In the genomic region with DNA sequence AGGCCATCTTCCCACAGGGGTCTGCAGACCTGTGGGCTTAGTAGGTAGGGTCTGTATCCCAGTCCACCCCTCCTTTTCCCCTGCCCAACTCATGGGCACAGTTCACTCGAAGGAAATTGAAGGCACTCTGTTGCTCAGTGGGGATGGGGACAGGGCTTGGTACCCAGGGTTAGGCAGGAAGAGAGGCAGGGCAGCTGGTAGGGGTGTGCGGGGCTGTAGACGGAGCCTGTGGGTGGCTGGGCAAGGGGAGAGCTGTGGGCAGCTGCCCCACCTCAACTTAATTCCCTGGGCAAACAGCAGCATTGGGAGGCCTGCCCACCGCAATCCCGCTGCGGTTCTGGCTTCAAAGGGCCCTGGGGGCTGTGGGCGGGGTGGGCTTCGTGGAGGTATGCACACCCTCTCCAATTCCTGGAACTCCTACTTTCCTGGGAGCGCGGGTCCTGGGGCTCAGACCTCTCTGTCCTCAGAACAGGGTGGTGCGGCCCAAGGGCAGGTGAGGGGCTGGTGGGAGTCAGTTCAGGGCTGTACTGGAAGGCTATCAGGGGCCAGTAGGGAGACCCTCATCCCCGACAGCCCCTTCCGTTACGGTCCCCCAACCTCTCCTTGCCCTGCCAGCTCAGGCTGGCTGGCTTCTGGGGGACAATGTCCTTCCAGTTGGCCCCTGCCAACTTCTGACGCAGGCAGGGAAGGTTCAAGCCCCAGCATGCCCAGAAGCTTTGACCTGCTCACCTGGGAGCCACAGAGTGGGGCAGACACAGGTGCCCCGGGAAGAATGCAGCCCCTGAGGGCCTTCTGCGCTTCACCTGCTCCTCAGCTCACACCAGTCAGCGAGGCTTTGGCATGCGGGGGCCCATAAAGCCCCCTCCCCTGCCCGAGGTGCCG, we compare ENCODE assay signal across 17 cellular contexts. TPM values are rescaled to one million over a fixed set of nuclear protein-coding genes. Genes with fewer than 3 reads are reported as not detected.
DNase-seq lines count a peak whose midpoint lies in the region; ATAC-seq, FAIRE-seq and TF ChIP-seq lines count a peak whose summit lies in the region.
"Had no signal": no experiment of that assay in that cellular context is flagged by ENCODE, and none has a peak within 500 bp of the region (broad histone marks: within the 10 kb centered on the region; RNA-seq: fewer than 3 reads in every experiment).

No MANE protein-coding gene starts in this region.

- H3K4me2 ChIP-seq in keratinocyte (ENCODE audit: control insufficient read depth, extremely low read depth, insufficient read depth, low read depth, low read length), result peak overlapping the region; percentile 48

- TF ChIP-seq CTCF in HEK293 (tag by site-specific recombination; IDR thresholded peaks at IDR 0.05) (no peak), WTC11 (IDR thresholded peaks at IDR 0.05) (no peak), keratinocyte (optimal IDR thresholded peaks at IDR 0.05 in 1 of 3, IDR thresholded peaks at IDR 0.05 in 1 of 3, conservative IDR thresholded peaks at IDR 0.05 in 1 of 3; ENCODE audit: extremely low read depth in 1 of 3, insufficient read depth in 2 of 3, low read length in 3 of 3) (no peak)

- no peaks in the 10 kb centered on the region for H3K9me3 Mint-ChIP-seq in WTC11
- no peaks in the 10 kb centered on the region for H3K9me3 Mint-ChIP-seq in activated naive CD8-positive, alpha-beta T cell treated with anti-CD3 and anti-CD28 coated beads for 36 hours
- no peaks in the 10 kb centered on the region for H3K9me3 Mint-ChIP-seq in activated T-cell treated with anti-CD3 and anti-CD28 coated beads, Interleukin-2, amount 50 U/mL, for 72 hours
- H3K9me3 Mint-ChIP-seq: dendritic cell treated with granulocyte-macrophage colony-stimulating factor and Interleukin-4, amounts not matched to agents 40 ng/mL and 50 ng/mL, for 4 days had no signal

- H2AFZ ChIP-seq in keratinocyte (ENCODE audit: control insufficient read depth, low read length), result no peak overlapping the region

- peak overlapping the region; percentile 46 for H3K4me3 Mint-ChIP-seq in WTC11
- no peak overlapping the region for H3K4me3 Mint-ChIP-seq in activated naive CD8-positive, alpha-beta T cell treated with anti-CD3 and anti-CD28 coated beads for 36 hours
- H3K4me3 Mint-ChIP-seq in activated T-cell treated with anti-CD3 and anti-CD28 coated beads, Interleukin-2, amount 50 U/mL, for 72 hours, result no peak overlapping the region
- H3K4me3 Mint-ChIP-seq: dendritic cell treated with granulocyte-macrophage colony-stimulating factor and Interleukin-4, amounts not matched to agents 40 ng/mL and 50 ng/mL, for 4 days had no signal

- DNase-seq in COLO668 (lab: John Stamatoyannopoulos, UW; ENCODE audit: unreplicated experiment) (peak; percentile 90), WTC11 (ENCODE audit: low spot score) (no peak), keratinocyte (ENCODE audit: low read depth, low spot score) (peak; percentile 57), dedifferentiated amniotic fluid mesenchymal stem cell (ENCODE audit: extremely low spot score) (no peak)
- no peak for DNase-seq in activated naive CD8-positive, alpha-beta T cell treated with anti-CD3 and anti-CD28 coated beads for 36 hours
- no peak for DNase-seq in activated T-cell treated with anti-CD3 and anti-CD28 coated beads, Interleukin-2, amount 50 U/mL, for 72 hours
- no peak for DNase-seq in activated CD4-positive, alpha-beta T cell treated with anti-CD3 and anti-CD28 coated beads, Interleukin-2, amount 50 U/mL, for 48 hours
- DNase-seq: NCI-H446 treated with DMSO at 0.1 percent for 48 hours; retina; SHP77; stimulated activated CD4-positive, alpha-beta T cell treated with anti-CD3 and anti-CD28 coated beads, Interleukin-4, amount 100 ng/mL, for 1 hour; stimulated activated naive CD4-positive, alpha-beta T cell had no signal

- no peak overlapping the region for H3K4me3 ChIP-seq in HEK293 (ENCODE audit: low read depth, low read length)
- no peak overlapping the region for H3K4me3 ChIP-seq in keratinocyte (ENCODE audit: control insufficient read depth in 2 of 3, extremely low read depth in 1 of 3, insufficient read depth in 2 of 3, low read depth in 1 of 3, low read length in 3 of 3)

- ATAC-seq in WTC11, result peak; percentile 2; the same call in 1 of the 2 replicates
- ATAC-seq in activated T-cell treated with anti-CD3 and anti-CD28 coated beads, Interleukin-2, amount 50 U/mL, for 72 hours (replicated peaks in 1 of 2), result no peak

- H3K4me1 ChIP-seq in HEK293 (ENCODE audit: control insufficient read depth, insufficient read depth, low read length), result peaks cover 4% of the 10 kb centered on the region
- peaks cover 10% of the 10 kb centered on the region for H3K4me1 ChIP-seq in keratinocyte (ENCODE audit: control insufficient read depth, extremely low read depth, insufficient read depth, low read length)

- H3K9me1 ChIP-seq in keratinocyte (ENCODE audit: control insufficient read depth, extremely low read depth, insufficient read depth, low read length), result no peaks in the 10 kb centered on the region

- H3K27ac Mint-ChIP-seq in WTC11, result peak overlapping the region; percentile 74
- H3K27ac Mint-ChIP-seq in activated naive CD8-positive, alpha-beta T cell treated with anti-CD3 and anti-CD28 coated beads for 36 hours, result no peak overlapping the region
- no peak overlapping the region for H3K27ac Mint-ChIP-seq in activated T-cell treated with anti-CD3 and anti-CD28 coated beads, Interleukin-2, amount 50 U/mL, for 72 hours
- H3K27ac Mint-ChIP-seq: dendritic cell treated with granulocyte-macrophage colony-stimulating factor and Interleukin-4, amounts not matched to agents 40 ng/mL and 50 ng/mL, for 4 days had no signal

- no peaks in the 10 kb centered on the region for H3K36me3 ChIP-seq in HEK293 (ENCODE audit: control insufficient read depth in 2 of 2, insufficient read depth in 1 of 2, low read length in 2 of 2)
- H3K36me3 ChIP-seq in keratinocyte (ENCODE audit: control insufficient read depth in 2 of 2, extremely low read depth in 1 of 2, insufficient read depth in 2 of 2, low read length in 2 of 2), result no peaks in the 10 kb centered on the region

- 0 out of 2 replicates have a peak overlapping the region, but pooled peaks have one; percentile 31 for H3K27ac ChIP-seq in HEK293 (ENCODE audit: extremely low read depth, low read depth, low read length)
- H3K27ac ChIP-seq in keratinocyte (ENCODE audit: control insufficient read depth, insufficient read depth, low read length), result no peak overlapping the region

- dilution Hi-C loops in keratinocyte (cut with MboI; ENCODE audit: extremely low pct_ligation_motif_present, low sequenced_read_pairs), result no loop called here

- H3K27me3 ChIP-seq in keratinocyte (ENCODE audit: control insufficient read depth, extremely low read depth, insufficient read depth, low read length), result peaks cover 6% of the 10 kb centered on the region

- H3K27me3 Mint-ChIP-seq in WTC11 (ENCODE audit: low read depth), result peaks cover 33% of the 10 kb centered on the region
- H3K27me3 Mint-ChIP-seq in activated naive CD8-positive, alpha-beta T cell treated with anti-CD3 and anti-CD28 coated beads for 36 hours, result no peaks in the 10 kb centered on the region
- H3K27me3 Mint-ChIP-seq in activated T-cell treated with anti-CD3 and anti-CD28 coated beads, Interleukin-2, amount 50 U/mL, for 72 hours (ENCODE audit: low read depth), result no peaks in the 10 kb centered on the region

- H3K9ac ChIP-seq in keratinocyte (ENCODE audit: control insufficient read depth, extremely low read depth, insufficient read depth, low read length), result no peak overlapping the region

- H3K79me2 ChIP-seq in keratinocyte (ENCODE audit: control insufficient read depth, insufficient read depth, low read length), result no peaks in the 10 kb centered on the region

- FAIRE-seq in keratinocyte (lab: Jason Lieb, UNC), result no peak
- FAIRE-seq: GM19239 had no signal

- POLR2A ChIA-PET in HEK293 (lab: Yijun Ruan, JAX), result interaction anchor here (0.5 to 2.5 kb wide), 6 partner anchors 10 to 379 kb away, joined by 3 to 8 read pairs (median 3); a partner anchor contains a TSS
- POLR2A ChIA-PET in WTC11 (lab: Charles Lee), result interaction anchor here (0.5 to 3.9 kb wide), 5 partner anchors 8 to 50 kb away, joined by 3 to 17 read pairs (median 5); a partner anchor contains a TSS

- H4K20me1 ChIP-seq in keratinocyte (ENCODE audit: control insufficient read depth, extremely low read depth, insufficient read depth, low read length), result no peaks in the 10 kb centered on the region

- CTCF ChIA-PET in HEK293 (lab: Yijun Ruan, JAX) (interaction anchor here (0.5 to 2.8 kb wide), 8 partner anchors 10 to 138 kb away, joined by 3 to 14 read pairs (median 6); no protein-coding TSS in a partner anchor), WTC11 (lab: Charles Lee) (interaction anchor here (0.7 to 9.7 kb wide), 19 partner anchors 9 to 391 kb away, joined by 3 to 176 read pairs (median 5); a partner anchor contains a TSS)

- no peaks in the 10 kb centered on the region for H3K9me3 ChIP-seq in HEK293 (ENCODE audit: control insufficient read depth, insufficient read depth, low read depth, low read length)
- no peaks in the 10 kb centered on the region for H3K9me3 ChIP-seq in keratinocyte (ENCODE audit: control insufficient read depth, low read depth, low read length)

- peaks cover 62% of the 10 kb centered on the region for H3K4me1 Mint-ChIP-seq in WTC11
- H3K4me1 Mint-ChIP-seq in activated naive CD8-positive, alpha-beta T cell treated with anti-CD3 and anti-CD28 coated beads for 36 hours, result peaks cover 33% of the 10 kb centered on the region
- H3K4me1 Mint-ChIP-seq in activated T-cell treated with anti-CD3 and anti-CD28 coated beads, Interleukin-2, amount 50 U/mL, for 72 hours (ENCODE audit: low read depth), result peaks cover 20% of the 10 kb centered on the region

- no peaks in the 10 kb centered on the region for H3K36me3 Mint-ChIP-seq in WTC11
- no peaks in the 10 kb centered on the region for H3K36me3 Mint-ChIP-seq in activated naive CD8-positive, alpha-beta T cell treated with anti-CD3 and anti-CD28 coated beads for 36 hours
- H3K36me3 Mint-ChIP-seq in activated T-cell treated with anti-CD3 and anti-CD28 coated beads, Interleukin-2, amount 50 U/mL, for 72 hours (ENCODE audit: insufficient read depth in 2 of 2), result no peaks in the 10 kb centered on the region

RNA-seq across cellular contexts. Expression of a gene that starts 9.1 kb away (rescaled TPM):
- total RNA-seq in WTC11 (2021), result 6.2 to 11.8 TPM (median 6.8 TPM) in 3 replicates
- polyA plus RNA-seq in keratinocyte, result 0.01 to 0.03 TPM (median 0.02 TPM) in 3 replicates
- polyA plus RNA-seq in keratinocyte (2011; ENCODE audit: low read depth), result not detected
- polyA plus RNA-seq in keratinocyte (2011; cell fraction: cytosol; rRNA removed), result not detected in 2 replicates
- polyA plus RNA-seq in keratinocyte (2011; cell fraction: nucleus; rRNA removed), result not detected in 2 replicates
- 0.03 TPM in 1 of 2 replicates, not detected in the other for polyA plus RNA-seq in keratinocyte (2012; ENCODE audit: low replicate concordance)
- polyA minus RNA-seq in keratinocyte, result not detected in 3 replicates
- not detected for polyA minus RNA-seq in keratinocyte (2011; cell fraction: cytosol; rRNA and poly(A)+ RNA removed)
- polyA minus RNA-seq in keratinocyte (2011; cell fraction: nucleus; rRNA and poly(A)+ RNA removed), result not detected in 2 replicates
- total RNA-seq in activated naive CD8-positive, alpha-beta T cell treated with anti-CD3 and anti-CD28 coated beads for 36 hours, result 1 to 10 TPM; 7.5 to 7.8 TPM
- 1 to 10 TPM; 1.4 to 1.5 TPM for total RNA-seq in activated T-cell treated with anti-CD3 and anti-CD28 coated beads, Interleukin-2, amount 50 U/mL, for 72 hours
- total RNA-seq: Daoy, fibroblast of villous mesenchyme had no signal

RNA-seq across cellular contexts. Expression of a gene that starts 28.3 kb away (rescaled TPM):
- total RNA-seq in WTC11 (2021), result 90.0 to 126 TPM (median 96.2 TPM) in 3 replicates
- 60.6 to 90.9 TPM (median 61.0 TPM) in 3 replicates for polyA plus RNA-seq in keratinocyte
- 46.9 TPM for polyA plus RNA-seq in keratinocyte (2011; ENCODE audit: low read depth)
- 51.9 and 61.5 TPM in 2 replicates for polyA plus RNA-seq in keratinocyte (2011; cell fraction: cytosol; rRNA removed)
- polyA plus RNA-seq in keratinocyte (2011; cell fraction: nucleus; rRNA removed), result 105 and 135 TPM in 2 replicates
- 44.4 and 69.8 TPM in 2 replicates for polyA plus RNA-seq in keratinocyte (2012; ENCODE audit: low replicate concordance)
- polyA minus RNA-seq in keratinocyte, result 108 to 188 TPM (median 120 TPM) in 3 replicates
- 93.4 TPM for polyA minus RNA-seq in keratinocyte (2011; cell fraction: cytosol; rRNA and poly(A)+ RNA removed)
- polyA minus RNA-seq in keratinocyte (2011; cell fraction: nucleus; rRNA and poly(A)+ RNA removed), result 63.0 and 91.8 TPM in 2 replicates
- total RNA-seq in activated naive CD8-positive, alpha-beta T cell treated with anti-CD3 and anti-CD28 coated beads for 36 hours, result 10 to 100 TPM; 81.2 to 88.1 TPM
- total RNA-seq in activated T-cell treated with anti-CD3 and anti-CD28 coated beads, Interleukin-2, amount 50 U/mL, for 72 hours, result 10 to 100 TPM; 66.7 to 77.8 TPM

RNA-seq across cellular contexts. Expression of a gene that starts 53.0 kb away (rescaled TPM):
- 0.07 to 0.28 TPM (median 0.11 TPM) in 3 replicates for total RNA-seq in WTC11 (2021)
- polyA plus RNA-seq in keratinocyte, result not detected in 3 replicates
- polyA plus RNA-seq in keratinocyte (2011; ENCODE audit: low read depth), result not detected
- not detected in 2 replicates for polyA plus RNA-seq in keratinocyte (2011; cell fraction: cytosol; rRNA removed)
- not detected in 2 replicates for polyA plus RNA-seq in keratinocyte (2011; cell fraction: nucleus; rRNA removed)
- polyA plus RNA-seq in keratinocyte (2012; ENCODE audit: low replicate concordance), result 4.9 and 9.5 TPM in 2 replicates
- not detected in 3 replicates for polyA minus RNA-seq in keratinocyte
- not detected for polyA minus RNA-seq in keratinocyte (2011; cell fraction: cytosol; rRNA and poly(A)+ RNA removed)
- polyA minus RNA-seq in keratinocyte (2011; cell fraction: nucleus; rRNA and poly(A)+ RNA removed), result not detected in 2 replicates
- 1 to 10 TPM; 3.7 TPM for total RNA-seq in activated naive CD8-positive, alpha-beta T cell treated with anti-CD3 and anti-CD28 coated beads for 36 hours
- 10 to 100 TPM in 1 of 2 donors, 1 to 10 TPM in 1; 9.1 to 10.3 TPM for total RNA-seq in activated T-cell treated with anti-CD3 and anti-CD28 coated beads, Interleukin-2, amount 50 U/mL, for 72 hours
- total RNA-seq: Daoy, fibroblast of villous mesenchyme had no signal

RNA-seq across cellular contexts. Expression of a gene that starts 57.4 kb away (rescaled TPM):
- 1.7 to 2.9 TPM (median 2.0 TPM) in 3 replicates for total RNA-seq in WTC11 (2021)
- polyA plus RNA-seq in keratinocyte, result 0.06 TPM in 1 of 3 replicates, not detected in the others
- polyA plus RNA-seq in keratinocyte (2011; ENCODE audit: low read depth), result not detected
- 0.08 TPM in 1 of 2 replicates, not detected in the other for polyA plus RNA-seq in keratinocyte (2011; cell fraction: cytosol; rRNA removed)
- 0.08 and 0.17 TPM in 2 replicates for polyA plus RNA-seq in keratinocyte (2011; cell fraction: nucleus; rRNA removed)
- 0.24 TPM in 1 of 2 replicates, not detected in the other for polyA plus RNA-seq in keratinocyte (2012; ENCODE audit: low replicate concordance)
- not detected in 3 replicates for polyA minus RNA-seq in keratinocyte
- not detected for polyA minus RNA-seq in keratinocyte (2011; cell fraction: cytosol; rRNA and poly(A)+ RNA removed)
- polyA minus RNA-seq in keratinocyte (2011; cell fraction: nucleus; rRNA and poly(A)+ RNA removed), result not detected in 2 replicates
- total RNA-seq in activated naive CD8-positive, alpha-beta T cell treated with anti-CD3 and anti-CD28 coated beads for 36 hours, result 1 to 10 TPM; 2.5 to 2.7 TPM
- 10 to 100 TPM in 1 of 2 donors, 1 to 10 TPM in 1; 9.5 to 10.6 TPM for total RNA-seq in activated T-cell treated with anti-CD3 and anti-CD28 coated beads, Interleukin-2, amount 50 U/mL, for 72 hours
- total RNA-seq: Daoy, fibroblast of villous mesenchyme had no signal

RNA-seq across cellular contexts. Expression of a gene that starts 59.6 kb away (rescaled TPM):
- total RNA-seq in WTC11 (2021), result 80.5 to 90.7 TPM (median 82.0 TPM) in 3 replicates
- 59.0 to 87.1 TPM (median 81.3 TPM) in 3 replicates for polyA plus RNA-seq in keratinocyte
- 141 TPM for polyA plus RNA-seq in keratinocyte (2011; ENCODE audit: low read depth)
- polyA plus RNA-seq in keratinocyte (2011; cell fraction: cytosol; rRNA removed), result 62.1 and 90.0 TPM in 2 replicates
- polyA plus RNA-seq in keratinocyte (2011; cell fraction: nucleus; rRNA removed), result 76.7 and 78.1 TPM in 2 replicates
- polyA plus RNA-seq in keratinocyte (2012; ENCODE audit: low replicate concordance), result 75.6 and 86.9 TPM in 2 replicates
- polyA minus RNA-seq in keratinocyte, result 48.1 to 57.6 TPM (median 53.9 TPM) in 3 replicates
- 25.7 TPM for polyA minus RNA-seq in keratinocyte (2011; cell fraction: cytosol; rRNA and poly(A)+ RNA removed)
- polyA minus RNA-seq in keratinocyte (2011; cell fraction: nucleus; rRNA and poly(A)+ RNA removed), result 23.5 and 44.0 TPM in 2 replicates
- total RNA-seq in activated naive CD8-positive, alpha-beta T cell treated with anti-CD3 and anti-CD28 coated beads for 36 hours, result 100 to 1,000 TPM; 140 to 141 TPM
- total RNA-seq in activated T-cell treated with anti-CD3 and anti-CD28 coated beads, Interleukin-2, amount 50 U/mL, for 72 hours, result 100 to 1,000 TPM; 138 to 144 TPM

Comparison
In these comparisons a context has a peak if more than half of its experiments do, and no peak if none do; other contexts are left out.
1. DNase-seq: peak in COLO668 (single experiment) and keratinocyte (single experiment); none in WTC11 (single experiment), activated naive CD8-positive, alpha-beta T cell treated with anti-CD3 and anti-CD28 coated beads for 36 hours (single experiment), activated T-cell treated with anti-CD3 and anti-CD28 coated beads, Interleukin-2, amount 50 U/mL, for 72 hours (0 of 2), dedifferentiated amniotic fluid mesenchymal stem cell (single experiment) and activated CD4-positive, alpha-beta T cell treated with anti-CD3 and anti-CD28 coated beads, Interleukin-2, amount 50 U/mL, for 48 hours (0 of 2).